ENCODE assay signal across 26 cellular contexts in the genomic region with DNA sequence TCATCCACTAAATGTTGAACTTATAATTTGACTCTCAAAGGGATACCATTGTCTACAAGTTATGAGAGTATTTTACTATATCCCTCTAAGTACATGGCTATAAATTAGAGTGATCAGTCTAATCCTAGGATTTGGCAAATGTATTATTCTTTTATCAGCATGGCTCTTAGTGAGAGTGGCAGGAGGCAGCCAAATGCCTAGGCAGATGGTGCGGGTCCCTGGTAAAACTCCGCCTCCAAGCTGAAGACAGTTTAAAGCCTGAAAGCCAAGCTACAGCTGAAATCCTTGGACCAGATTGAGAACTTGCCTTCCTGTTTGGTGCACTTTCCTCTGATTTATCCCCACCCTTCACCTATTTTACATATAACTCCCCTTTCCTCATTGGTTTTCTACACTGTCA.
"Had no signal": no experiment of that assay in that cellular context is flagged by ENCODE, and none has a peak within 500 bp of the region (broad histone marks: within the 10 kb centered on the region; RNA-seq: fewer than 3 reads in every experiment).

No MANE protein-coding gene starts in this region.

- H3K36me3 Mint-ChIP-seq: immature natural killer cell, memory B cell, naive B cell had no signal

- H3K27ac Mint-ChIP-seq: activated CD4-positive, alpha-beta T cell treated with anti-CD3 and anti-CD28 coated beads, Interleukin-2, amount 10 ng/mL, durations not matched to agents 24 days and 14 days; activated CD8-positive, alpha-beta T cell treated with anti-CD3 and anti-CD28 coated beads for 36 hours; activated naive CD8-positive, alpha-beta T cell treated with anti-CD3 and anti-CD28 coated beads, Interleukin-2, amount 50 U/mL, for 24 hours; activated T-cell treated with anti-CD3 and anti-CD28 coated beads, Interleukin-2, amount 50 U/mL, for 24 hours; activated T-helper 2 cell treated with anti-CD3 and anti-CD28 coated beads, Interferon-gamma antibody, Interleukin-2, Interleukin-4, amounts not matched to agents 10 μg/mL and 5 μg/mL and 100 μg/mL, durations not matched to agents 14 hours and 24 hours and 36 hours; immature natural killer cell; memory B cell; naive B cell; progenitor cell of endocrine pancreas; stimulated activated naive CD8-positive, alpha-beta T cell treated with anti-CD3 and anti-CD28 coated beads, Interleukin-15, Interleukin-2, amounts not matched to agents 100 ng/mL and 50 ng/mL, for 24 hours had no signal

- H3K4me1 Mint-ChIP-seq: activated CD4-positive, alpha-beta T cell treated with anti-CD3 and anti-CD28 coated beads, Interleukin-2, amount 10 ng/mL, durations not matched to agents 24 days and 14 days; activated naive CD8-positive, alpha-beta T cell treated with anti-CD3 and anti-CD28 coated beads, Interleukin-2, amount 50 U/mL, for 24 hours; central memory CD8-positive, alpha-beta T cell; immature natural killer cell; memory B cell; naive B cell; neural crest cell had no signal

- H3K4me3 Mint-ChIP-seq: activated CD4-positive, alpha-beta T cell treated with anti-CD3 and anti-CD28 coated beads, Interleukin-2, amount 10 ng/mL, durations not matched to agents 24 days and 14 days; activated CD8-positive, alpha-beta T cell treated with anti-CD3 and anti-CD28 coated beads for 36 hours; activated naive CD8-positive, alpha-beta T cell treated with anti-CD3 and anti-CD28 coated beads, Interleukin-2, amount 50 U/mL, for 24 hours; activated T-cell treated with anti-CD3 and anti-CD28 coated beads, Interleukin-2, amount 50 U/mL, for 24 hours; central memory CD8-positive, alpha-beta T cell; immature natural killer cell; memory B cell; naive B cell; neural crest cell; stimulated activated naive CD8-positive, alpha-beta T cell treated with anti-CD3 and anti-CD28 coated beads, Interleukin-15, Interleukin-2, amounts not matched to agents 100 ng/mL and 50 ng/mL, for 24 hours had no signal

- H3K27me3 Mint-ChIP-seq: activated CD4-positive, alpha-beta T cell treated with anti-CD3 and anti-CD28 coated beads, Interleukin-2, amount 10 ng/mL, durations not matched to agents 24 days and 14 days; activated CD8-positive, alpha-beta T cell treated with anti-CD3 and anti-CD28 coated beads for 36 hours; activated naive CD8-positive, alpha-beta T cell treated with anti-CD3 and anti-CD28 coated beads, Interleukin-2, amount 50 U/mL, for 24 hours; activated T-cell treated with anti-CD3 and anti-CD28 coated beads, Interleukin-2, amount 50 U/mL, for 24 hours; central memory CD8-positive, alpha-beta T cell; naive B cell; progenitor cell of endocrine pancreas; stimulated activated naive CD8-positive, alpha-beta T cell treated with anti-CD3 and anti-CD28 coated beads, Interleukin-15, Interleukin-2, amounts not matched to agents 100 ng/mL and 50 ng/mL, for 24 hours had no signal

- DNase-seq: activated CD4-positive, alpha-beta T cell treated with anti-CD3 and anti-CD28 coated beads, Interleukin-2, amount 10 ng/mL, durations not matched to agents 24 days and 14 days; activated CD4-positive, CD25-positive, alpha-beta regulatory T cell; activated CD8-positive, alpha-beta T cell treated with anti-CD3 and anti-CD28 coated beads for 36 hours; activated naive CD4-positive, alpha-beta T cell treated with Interleukin-2 at 50 U/mL for 16 hours; activated naive CD8-positive, alpha-beta T cell treated with anti-CD3 and anti-CD28 coated beads, Interleukin-2, amount 50 U/mL, for 24 hours; activated T-cell treated with anti-CD3 and anti-CD28 coated beads, Interleukin-2, amount 50 U/mL, for 24 hours; aorta; effector CD4-positive, alpha-beta T cell; gastrocnemius medialis; heart right ventricle; immature natural killer cell; kidney glomerular epithelial cell; left ventricle myocardium superior; mucosa of descending colon; naive B cell; stimulated activated CD4-positive, alpha-beta T cell treated with anti-CD3 and anti-CD28 coated beads, Interleukin-15, amount 100 ng/mL, for 24 hours; stimulated activated CD4-positive, alpha-beta T cell treated with anti-CD3 and anti-CD28 coated beads, Interleukin-2, amount 100 ng/mL, for 48 hours; T-helper 9 cell; uterus had no signal

- H3K9me3 Mint-ChIP-seq: activated CD4-positive, alpha-beta T cell treated with anti-CD3 and anti-CD28 coated beads, Interleukin-2, amount 10 ng/mL, durations not matched to agents 24 days and 14 days; activated CD8-positive, alpha-beta T cell treated with anti-CD3 and anti-CD28 coated beads for 36 hours; activated naive CD8-positive, alpha-beta T cell treated with anti-CD3 and anti-CD28 coated beads, Interleukin-2, amount 50 U/mL, for 24 hours; activated T-cell treated with anti-CD3 and anti-CD28 coated beads, Interleukin-2, amount 50 U/mL, for 24 hours; activated T-helper 2 cell treated with anti-CD3 and anti-CD28 coated beads, Interferon-gamma antibody, Interleukin-2, Interleukin-4, amounts not matched to agents 10 μg/mL and 5 μg/mL and 100 μg/mL, durations not matched to agents 14 hours and 24 hours and 36 hours; neural crest cell had no signal

- ATAC-seq: activated CD8-positive, alpha-beta T cell treated with anti-CD3 and anti-CD28 coated beads for 36 hours; activated naive CD8-positive, alpha-beta T cell treated with anti-CD3 and anti-CD28 coated beads, Interleukin-2, amount 50 U/mL, for 24 hours; esophagus mucosa; gastrocnemius medialis; heart right ventricle; left ventricle myocardium superior; mucosa of descending colon had no signal
